8 cellular contexts compared by ENCODE assay signal in genomic region chr4:1512738-1513660, GRCh38.
DNase-seq lines count a peak whose midpoint lies in the region; ATAC-seq, FAIRE-seq and TF ChIP-seq lines count a peak whose summit lies in the region.

No MANE protein-coding gene starts in this region.

- no peak for FAIRE-seq in endothelial cell of umbilical vein (lab: Jason Lieb, UNC)

- H3K36me3 Mint-ChIP-seq in MCF 10A (ENCODE audit: insufficient read depth, unreplicated experiment) (no peaks in the 10 kb centered on the region), nephron (ENCODE audit: low read depth) (no peaks in the 10 kb centered on the region)
- no peaks in the 10 kb centered on the region for H3K36me3 Mint-ChIP-seq in activated CD4-positive, alpha-beta memory T cell treated with anti-CD3 and anti-CD28 coated beads, Interleukin-2, amount 10 ng/mL, durations not matched to agents 7 days and 5 days (ENCODE audit: low read depth)

- H3K9me3 ChIP-seq in breast epithelium (no peaks in the 10 kb centered on the region), endothelial cell of umbilical vein (replicated peaks; ENCODE audit: control insufficient read depth, insufficient read depth, low read length) (no peaks in the 10 kb centered on the region), transverse colon (no peaks in the 10 kb centered on the region)

- no peak overlapping the region for H3K9ac ChIP-seq in endothelial cell of umbilical vein (replicated peaks; ENCODE audit: extremely low read depth, insufficient read depth, low read length)

- no peaks in the 10 kb centered on the region for H3K9me3 Mint-ChIP-seq in MCF 10A (ENCODE audit: unreplicated experiment)
- H3K9me3 Mint-ChIP-seq in activated CD4-positive, alpha-beta memory T cell treated with anti-CD3 and anti-CD28 coated beads, Interleukin-2, amount 10 ng/mL, durations not matched to agents 7 days and 5 days = no peaks in the 10 kb centered on the region
- no peaks in the 10 kb centered on the region for H3K9me3 Mint-ChIP-seq in nephron

- CTCF ChIA-PET in MCF 10A (lab: Yijun Ruan, JAX) (interaction anchor here (0.7 kb wide), 1 partner anchor 463 kb away, joined by 3 read pairs; no protein-coding TSS in a partner anchor), endothelial cell of umbilical vein (lab: Charles Lee) (interaction anchor here (0.6 to 2.1 kb wide), 18 partner anchors 9 to 382 kb away, joined by 3 to 30 read pairs (median 4); no protein-coding TSS in a partner anchor)
- CTCF ChIA-PET in activated CD4-positive, alpha-beta memory T cell treated with anti-CD3 and anti-CD28 coated beads, Interleukin-2, amount 10 ng/mL, durations not matched to agents 7 days and 5 days (lab: Charles Lee) = interaction anchor here (1.0 to 1.5 kb wide), 3 partner anchors 117 to 384 kb away, joined by 3 to 4 read pairs (median 3); no protein-coding TSS in a partner anchor

- no peaks in the 10 kb centered on the region for H3K4me1 Mint-ChIP-seq in MCF 10A (ENCODE audit: insufficient read depth, unreplicated experiment)
- H3K4me1 Mint-ChIP-seq in activated CD4-positive, alpha-beta memory T cell treated with anti-CD3 and anti-CD28 coated beads, Interleukin-2, amount 10 ng/mL, durations not matched to agents 7 days and 5 days = no peaks in the 10 kb centered on the region
- H3K4me1 Mint-ChIP-seq in nephron = peaks cover 4% of the 10 kb centered on the region

- H4K20me1 ChIP-seq in endothelial cell of umbilical vein (replicated peaks; ENCODE audit: control insufficient read depth, extremely low read depth, insufficient read depth, low read length) = no peaks in the 10 kb centered on the region

- H3K27ac Mint-ChIP-seq in MCF 10A (ENCODE audit: low read depth, unreplicated experiment) (no peak overlapping the region), nephron (no peak overlapping the region)
- H3K27ac Mint-ChIP-seq in activated CD4-positive, alpha-beta memory T cell treated with anti-CD3 and anti-CD28 coated beads, Interleukin-2, amount 10 ng/mL, durations not matched to agents 7 days and 5 days = no peak overlapping the region

- H3K4me1 ChIP-seq in breast epithelium (no peaks in the 10 kb centered on the region), endothelial cell of umbilical vein (ENCODE audit: control insufficient read depth, extremely low read depth, insufficient read depth, low read length) (no peaks in the 10 kb centered on the region), transverse colon (peaks cover 0 to 9% (median 0%) of the 10 kb centered on the region in 4 donors)

- POLR2A ChIA-PET in MCF 10A (lab: Yijun Ruan, JAX) (no interaction called here), endothelial cell of umbilical vein (lab: Charles Lee) (no interaction called here)
- POLR2A ChIA-PET in activated CD4-positive, alpha-beta memory T cell treated with anti-CD3 and anti-CD28 coated beads, Interleukin-2, amount 10 ng/mL, durations not matched to agents 7 days and 5 days (lab: Charles Lee) = no interaction called here

- peaks cover 26% of the 10 kb centered on the region for H3K27me3 Mint-ChIP-seq in MCF 10A (ENCODE audit: insufficient read depth, unreplicated experiment)
- H3K27me3 Mint-ChIP-seq in activated CD4-positive, alpha-beta memory T cell treated with anti-CD3 and anti-CD28 coated beads, Interleukin-2, amount 10 ng/mL, durations not matched to agents 7 days and 5 days = no peaks in the 10 kb centered on the region
- peaks cover 19% of the 10 kb centered on the region for H3K27me3 Mint-ChIP-seq in nephron (ENCODE audit: low read depth)

- peak overlapping the region; percentile 25 to 47 (median 33) for H3K4me3 ChIP-seq in breast epithelium
- peak overlapping the region in 1 of 3 experiments; percentile 12 for H3K4me3 ChIP-seq in endothelial cell of umbilical vein (replicated peaks in 1 of 3; ENCODE audit: insufficient read depth in 1 of 3, low read depth in 1 of 3, low read length in 3 of 3)
- peak overlapping the region in 2 of 4 donors; percentile 18 to 21 for H3K4me3 ChIP-seq in transverse colon

- intact Hi-C loops in breast epithelium (cut with DNase I; ENCODE audit: low total_unique reads) = no loop called here
- intact Hi-C loops in MCF 10A (cut with micrococcal nuclease) = no loop called here
- intact Hi-C loops in endothelial cell of umbilical vein (cut with micrococcal nuclease) = no loop called here
- intact Hi-C loops in transverse colon (cut with DNase I; ENCODE audit: low total_unique reads) = no loop called here

- H3K36me3 ChIP-seq in breast epithelium = no peaks in the 10 kb centered on the region
- H3K36me3 ChIP-seq in endothelial cell of umbilical vein (ENCODE audit: control insufficient read depth in 2 of 2, extremely low read depth in 1 of 2, insufficient read depth in 2 of 2, low read length in 2 of 2) = no peaks in the 10 kb centered on the region
- no peaks in the 10 kb centered on the region for H3K36me3 ChIP-seq in transverse colon

- TF ChIP-seq CTCF in breast epithelium (IDR thresholded peaks at IDR 0.05) (peak in 1 of 3 donors; percentile 41), MCF 10A (IDR thresholded peaks at IDR 0.05; ENCODE audit: unreplicated experiment) (no peak), endothelial cell of umbilical vein (IDR thresholded peaks at IDR 0.05; ENCODE audit: extremely low read depth in 1 of 2, insufficient read depth in 1 of 2, low read depth in 1 of 2, low read length in 2 of 2) (peak; percentile 60 to 65), nephron (IDR thresholded peaks at IDR 0.05; ENCODE audit: unreplicated experiment in 3 of 3) (peak; percentile 62 to 72 (median 63)), transverse colon (IDR thresholded peaks at IDR 0.05) (peak in 4 of 5 experiments; percentile 38 to 55 (median 49))

- H3K27me3 ChIP-seq in breast epithelium = peaks cover 0 to 66% of the 10 kb centered on the region in 2 donors
- H3K27me3 ChIP-seq in endothelial cell of umbilical vein (ENCODE audit: control insufficient read depth in 2 of 2, insufficient read depth in 2 of 2, low read length in 2 of 2) = no peaks in the 10 kb centered on the region
- H3K27me3 ChIP-seq in transverse colon = peaks cover 64% of the 10 kb centered on the region

- H3K4me3 Mint-ChIP-seq in MCF 10A (ENCODE audit: unreplicated experiment) (no peak overlapping the region), nephron (peak overlapping the region in 1 of 3 experiments; percentile 28)
- H3K4me3 Mint-ChIP-seq in activated CD4-positive, alpha-beta memory T cell treated with anti-CD3 and anti-CD28 coated beads, Interleukin-2, amount 10 ng/mL, durations not matched to agents 7 days and 5 days = no peak overlapping the region

- TF ChIP-seq POLR2A in breast epithelium (IDR thresholded peaks at IDR 0.05) = no peak
- TF ChIP-seq POLR2A in endothelial cell of umbilical vein (IDR thresholded peaks at IDR 0.05; ENCODE audit: low read depth, low read length) = no peak
- TF ChIP-seq POLR2A in transverse colon (IDR thresholded peaks at IDR 0.05) = no peak

- H3K4me2 ChIP-seq in endothelial cell of umbilical vein (ENCODE audit: insufficient read depth, low read length) = no peak overlapping the region

- dilution Hi-C loops in endothelial cell of umbilical vein (cut with MboI; ENCODE audit: extremely low pct_ligation_motif_present, low sequenced_read_pairs) = no loop called here

- 8% methylated on average over 36 of the region's 78 CpGs; no CpG with 5 or more reads in 1 of the 2 donors for WGBS in transverse colon (ENCODE audit: low coverage in 1 of 2), 2 donors

- DNase-seq in breast epithelium (ENCODE audit: low spot score in 2 of 2) (no peak), MCF 10A (ENCODE audit: unreplicated experiment) (no peak), endothelial cell of umbilical vein (ENCODE audit: low read depth, low spot score) (peak; percentile 5), transverse colon (peak; percentile 25)
- DNase-seq in activated CD4-positive, alpha-beta memory T cell treated with anti-CD3 and anti-CD28 coated beads, Interleukin-2, amount 10 ng/mL, durations not matched to agents 7 days and 5 days = peak; percentile 28

- ATAC-seq in HG03045 (IDR thresholded peaks at IDR 0.05; ENCODE audit: unreplicated experiment) (no peak), GM21528 (IDR thresholded peaks at IDR 0.05; ENCODE audit: low FRiP score, unreplicated experiment) (no peak)

- in situ Hi-C loops in transverse colon (cut with MboI; ENCODE audit: low pct_ligation_motif_present in 1 of 4, low pct_unique_long_range_greater_than_20kb in 1 of 4, low sequenced_read_pairs in 3 of 4) = no loop called here

- no peaks in the 10 kb centered on the region for H3K9me1 ChIP-seq in endothelial cell of umbilical vein (replicated peaks; ENCODE audit: control insufficient read depth, extremely low read depth, insufficient read depth, low read length)

- no peak for TF ChIP-seq EP300 in transverse colon (IDR thresholded peaks at IDR 0.05; ENCODE audit: low read depth)

- H2AFZ ChIP-seq in endothelial cell of umbilical vein (ENCODE audit: low read depth, low read length) = no peak overlapping the region

- no TSS peak for BruUV-seq in MCF 10A (replicated peaks; lab: Mats Ljungman, UMichigan)
- no TSS peak for BruUV-seq in endothelial cell of umbilical vein (replicated peaks; lab: Mats Ljungman, UMichigan)

- H3K27ac ChIP-seq in breast epithelium (no peak overlapping the region), endothelial cell of umbilical vein (ENCODE audit: insufficient read depth, low read depth, low read length) (no peak overlapping the region), transverse colon (no peak overlapping the region)

- H3K79me2 ChIP-seq in endothelial cell of umbilical vein (ENCODE audit: control insufficient read depth, insufficient read depth, low read length) = no peaks in the 10 kb centered on the region

TF ChIP-seq in endothelial cell of umbilical vein, 7 proteins besides CTCF, POLR2A, EP300 and RAD21:
- TF ChIP-seq JUN (IDR thresholded peaks at IDR 0.05; ENCODE audit: borderline replicate concordance, insufficient read depth, insufficient read length, low read depth) (no peak), GATA2 (IDR thresholded peaks at IDR 0.05; ENCODE audit: insufficient read depth, insufficient read length, low read depth, low read length) (no peak), MYC (IDR thresholded peaks at IDR 0.05; ENCODE audit: low read depth, low read length) (no peak), EZH2 (IDR thresholded peaks at IDR 0.05; ENCODE audit: borderline replicate concordance, low read depth, low read length, severe bottlenecking) (no peak), POLR2AphosphoS5 (IDR thresholded peaks at IDR 0.05; ENCODE audit: insufficient read depth, low read depth, low read length) (no peak), FOS (IDR thresholded peaks at IDR 0.05; ENCODE audit: borderline replicate concordance, insufficient read depth, low read length) (no peak)
- TF ChIP-seq, protein P1, sequence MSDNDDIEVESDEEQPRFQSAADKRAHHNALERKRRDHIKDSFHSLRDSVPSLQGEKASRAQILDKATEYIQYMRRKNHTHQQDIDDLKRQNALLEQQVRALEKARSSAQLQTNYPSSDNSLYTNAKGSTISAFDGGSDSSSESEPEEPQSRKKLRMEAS (IDR thresholded peaks at IDR 0.05; ENCODE audit: insufficient read depth, insufficient read length) = no peak
TF ChIP-seq in endothelial cell of umbilical vein: peak in this region for 0.

Comparison
In these comparisons a context has a peak if more than half of its experiments do, and no peak if none do; other contexts are left out.
1. DNase-seq: peak in activated CD4-positive, alpha-beta memory T cell treated with anti-CD3 and anti-CD28 coated beads, Interleukin-2, amount 10 ng/mL, durations not matched to agents 7 days and 5 days (single experiment), endothelial cell of umbilical vein (single experiment) and transverse colon (single experiment); none in breast epithelium (0 of 2) and MCF 10A (single experiment).